Comparison of ENCODE assay signal across 26 cellular contexts in genomic region chr4:17785858-17786257, GRCh38. TPM values are rescaled to one million over a fixed set of nuclear protein-coding genes. Genes with fewer than 3 reads are reported as not detected.
DNase-seq lines count a peak whose midpoint lies in the region; ATAC-seq and TF ChIP-seq lines count a peak whose summit lies in the region.
"Had no signal": no experiment of that assay in that cellular context is flagged by ENCODE, and none has a peak within 500 bp of the region (broad histone marks: within the 10 kb centered on the region; RNA-seq: fewer than 3 reads in every experiment).

No MANE protein-coding gene starts in this region.

- H3K27me3 ChIP-seq in CD8-positive, alpha-beta T cell (ENCODE audit: insufficient read depth, low read length) = peaks cover 2% of the 10 kb centered on the region

- intact Hi-C loops in CD8-positive, alpha-beta T cell (cut with DNase I, micrococcal nuclease) = no loop called here

- H3K27ac ChIP-seq in 22Rv1 (no peak overlapping the region), C4-2B (no peak overlapping the region), VCaP (no peak overlapping the region)
- no peak overlapping the region for H3K27ac ChIP-seq in CD8-positive, alpha-beta T cell (ENCODE audit: low read depth, low read length)
- H3K27ac ChIP-seq: esophagus muscularis mucosa, left ventricle myocardium inferior, psoas muscle had no signal

- H3K4me3 ChIP-seq in LNCaP clone FGC (ENCODE audit: low read depth, low read length) = no peak overlapping the region
- H3K4me3 ChIP-seq in CD8-positive, alpha-beta T cell (ENCODE audit: low read depth, low read length) = no peak overlapping the region
- H3K4me3 ChIP-seq: esophagus muscularis mucosa, left ventricle myocardium inferior, psoas muscle had no signal

- POLR2A ChIA-PET in CD8-positive, alpha-beta T cell (lab: Charles Lee) = no interaction called here

- TF ChIP-seq CTCF in 22Rv1 (IDR thresholded peaks at IDR 0.05) (peak; percentile 23; the same call in 1 of the 2 replicates), C4-2B (conservative IDR thresholded peaks at IDR 0.05) (peak; percentile 28), LNCaP clone FGC (IDR thresholded peaks at IDR 0.05; ENCODE audit: control insufficient read depth, extremely low read depth, insufficient read depth) (peak; percentile 62), VCaP (conservative IDR thresholded peaks at IDR 0.05) (peak; percentile 68)
- no peak for TF ChIP-seq CTCF in CD8-positive, alpha-beta T cell (IDR thresholded peaks at IDR 0.05)

- CTCF ChIA-PET in CD8-positive, alpha-beta T cell (lab: Charles Lee) = no interaction called here

- peaks cover 3% of the 10 kb centered on the region for H3K4me1 ChIP-seq in CD8-positive, alpha-beta T cell (ENCODE audit: insufficient read depth, low read length)
- H3K4me1 ChIP-seq: Caco-2 had no signal

- ATAC-seq in CD8-positive, alpha-beta T cell = no peak
- ATAC-seq in GM21423 (IDR thresholded peaks at IDR 0.05; ENCODE audit: unreplicated experiment) = no peak
- ATAC-seq: psoas muscle had no signal

- no peaks in the 10 kb centered on the region for H3K9me3 ChIP-seq in CD8-positive, alpha-beta T cell (ENCODE audit: low read length)
- H3K9me3 ChIP-seq: Caco-2, esophagus muscularis mucosa, left ventricle myocardium inferior, psoas muscle had no signal

- no peak overlapping the region for H3K27ac Mint-ChIP-seq in CD8-positive, alpha-beta T cell
- H3K27ac Mint-ChIP-seq: HFFc6; stimulated activated naive CD8-positive, alpha-beta T cell treated with anti-CD3 and anti-CD28 coated beads, Interleukin-15, amount 100 ng/mL, for 72 hours; T-helper 1 cell treated with Interleukin-12 subunit alpha and Interleukin-12 subunit beta and Interleukin-4 antibody, amounts not matched to agents 30 μg/mL and 1 μg/mL, for 36 hours; type B pancreatic cell had no signal

- no peaks in the 10 kb centered on the region for H3K9me3 Mint-ChIP-seq in CD8-positive, alpha-beta T cell
- H3K9me3 Mint-ChIP-seq: central memory CD8-positive, alpha-beta T cell; HFFc6; neural crest cell; stimulated activated naive CD8-positive, alpha-beta T cell treated with anti-CD3 and anti-CD28 coated beads, Interleukin-15, amount 100 ng/mL, for 72 hours; T-helper 1 cell treated with Interleukin-12 subunit alpha and Interleukin-12 subunit beta and Interleukin-4 antibody, amounts not matched to agents 30 μg/mL and 1 μg/mL, for 36 hours; type B pancreatic cell had no signal

- peaks cover 10% of the 10 kb centered on the region for H3K36me3 Mint-ChIP-seq in CD8-positive, alpha-beta T cell
- H3K36me3 Mint-ChIP-seq: type B pancreatic cell had no signal

- no peak overlapping the region for H3K4me3 Mint-ChIP-seq in CD8-positive, alpha-beta T cell
- H3K4me3 Mint-ChIP-seq: central memory CD8-positive, alpha-beta T cell; HFFc6; neural crest cell; T-helper 1 cell treated with Interleukin-12 subunit alpha and Interleukin-12 subunit beta and Interleukin-4 antibody, amounts not matched to agents 30 μg/mL and 1 μg/mL, for 36 hours; type B pancreatic cell had no signal

- DNase-seq in LNCaP clone FGC (ENCODE audit: low read depth) (no peak), hypothalamus (lab: John Stamatoyannopoulos, UW) (no peak)
- DNase-seq in activated CD4-positive, alpha-beta T cell treated with anti-CD3 and anti-CD28 coated beads for 48 hours = no peak
- no peak for DNase-seq in CD8-positive, alpha-beta T cell
- DNase-seq: activated naive CD4-positive, alpha-beta T cell treated with Interleukin-2 at 50 U/mL for 16 hours; aorta; Caco-2; GDM1; glutamatergic neuron; HFFc6; left ventricle myocardium inferior; NCI-H1436 treated with DMSO at 0.1 percent for 48 hours; psoas muscle; SHP77 treated with DMSO at 0.1 percent for 48 hours; small intestine; stimulated activated CD4-positive, alpha-beta T cell treated with anti-CD3 and anti-CD28 coated beads, Interleukin-2, amount 100 ng/mL, for 48 hours; stimulated activated naive CD8-positive, alpha-beta T cell treated with anti-CD3 and anti-CD28 coated beads, Interleukin-15, amount 100 ng/mL, for 72 hours had no signal

- peaks cover 11% of the 10 kb centered on the region for H3K27me3 Mint-ChIP-seq in CD8-positive, alpha-beta T cell (ENCODE audit: low read depth)

- H3K4me1 Mint-ChIP-seq in CD8-positive, alpha-beta T cell (ENCODE audit: low read depth) = peaks cover 18% of the 10 kb centered on the region
- H3K4me1 Mint-ChIP-seq: central memory CD8-positive, alpha-beta T cell had no signal

- H3K36me3 ChIP-seq in CD8-positive, alpha-beta T cell (ENCODE audit: insufficient read depth, low read length) = no peaks in the 10 kb centered on the region
- H3K36me3 ChIP-seq: esophagus muscularis mucosa, left ventricle myocardium inferior had no signal

RNA-seq across cellular contexts. Expression of gene FAM184B, which starts 4.4 kb away (rescaled TPM):
- not detected for total RNA-seq in CD8-positive, alpha-beta T cell
- total RNA-seq: aorta, Caco-2, esophagus muscularis mucosa, left ventricle myocardium inferior had no signal

RNA-seq across cellular contexts. Expression of gene DCAF16, which starts 24.7 kb away (rescaled TPM):
- total RNA-seq in CD8-positive, alpha-beta T cell = 10 to 100 TPM; 82.2 to 83.4 TPM

RNA-seq across cellular contexts. Expression of gene NCAPG, which starts 24.9 kb away (rescaled TPM):
- total RNA-seq in CD8-positive, alpha-beta T cell = 1 to 10 TPM in 1 of 2 experiments, under 1 TPM in 1; 0.52 to 1.3 TPM
